10 cellular contexts compared by ENCODE assay signal in genomic region chr5:52809884-52810283, GRCh38. TPM values are rescaled to one million over a fixed set of nuclear protein-coding genes. Genes with fewer than 3 reads are reported as not detected.
A peak's percentile ranks its signal among the peaks of the same experiment; 100 is the strongest.
DNase-seq lines count a peak whose midpoint lies in the region; ATAC-seq, FAIRE-seq and TF ChIP-seq lines count a peak whose summit lies in the region.
"Had no signal": no experiment of that assay in that cellular context is flagged by ENCODE, and none has a peak within 500 bp of the region (broad histone marks: within the 10 kb centered on the region; RNA-seq: fewer than 3 reads in every experiment).

No MANE protein-coding gene starts in this region.

- H3K9me2 ChIP-seq in Loucy (replicated peaks; ENCODE audit: low read depth, low read length) (no peaks in the 10 kb centered on the region), GM23338 (ENCODE audit: insufficient read depth) (no peaks in the 10 kb centered on the region)

- no peaks in the 10 kb centered on the region for H3K27me3 ChIP-seq in Loucy (ENCODE audit: insufficient read depth, low read length, poor library complexity, severe bottlenecking)
- no peaks in the 10 kb centered on the region for H3K27me3 ChIP-seq in bronchial epithelial cell (ENCODE audit: control insufficient read depth, insufficient read depth, low read length)
- no peaks in the 10 kb centered on the region for H3K27me3 ChIP-seq in GM23338 (ENCODE audit: insufficient read depth)

- FAIRE-seq in bronchial epithelial cell (lab: Jason Lieb, UNC), result no peak

- no peaks in the 10 kb centered on the region for H3K9me3 ChIP-seq in Loucy (ENCODE audit: insufficient read depth, low read depth, low read length)

- H3K4me3 ChIP-seq in Loucy (ENCODE audit: low read length, poor library complexity, severe bottlenecking), result no peak overlapping the region
- H3K4me3 ChIP-seq in bronchial epithelial cell (ENCODE audit: low read depth, low read length), result no peak overlapping the region
- no peak overlapping the region for H3K4me3 ChIP-seq in GM23338

- H3K27ac Mint-ChIP-seq in CD14-positive monocyte (peak overlapping the region; percentile 94 to 99 (median 98)), GM23338 (no peak overlapping the region)
- H3K27ac Mint-ChIP-seq: progenitor cell of endocrine pancreas had no signal

- H3K9me3 Mint-ChIP-seq in CD14-positive monocyte, result peaks cover 0 to 3% (median 0%) of the 10 kb centered on the region in 7 donors
- H3K9me3 Mint-ChIP-seq in GM23338, result no peaks in the 10 kb centered on the region

- H4K20me1 ChIP-seq in Loucy (ENCODE audit: insufficient read depth, low read length, poor library complexity, severe bottlenecking), result peaks cover 10% of the 10 kb centered on the region
- H4K20me1 ChIP-seq in GM23338 (replicated peaks; ENCODE audit: insufficient read depth), result no peaks in the 10 kb centered on the region

- ATAC-seq in GM23338, result no peak
- no peak for ATAC-seq in GM21423 (IDR thresholded peaks at IDR 0.05; ENCODE audit: unreplicated experiment)
- no peak for ATAC-seq in HG03159 (IDR thresholded peaks at IDR 0.05; ENCODE audit: unreplicated experiment)

- H2AFZ ChIP-seq in Loucy (ENCODE audit: low read length), result 0 out of 2 replicates have a peak overlapping the region, but pooled peaks have one; percentile 29
- no peak overlapping the region for H2AFZ ChIP-seq in GM23338

- H3K4me1 Mint-ChIP-seq in CD14-positive monocyte, result peaks cover 45% of the 10 kb centered on the region
- H3K4me1 Mint-ChIP-seq in GM23338, result peaks cover 5% of the 10 kb centered on the region; the same call in 2 of the 3 replicates

- peaks cover 6% of the 10 kb centered on the region for H3K4me1 ChIP-seq in Loucy (ENCODE audit: insufficient read depth, low read length, poor library complexity, severe bottlenecking)
- H3K4me1 ChIP-seq in GM23338 (ENCODE audit: insufficient read depth), result peaks cover 2% of the 10 kb centered on the region; the same call in 1 of the 2 replicates

- H3K36me3 ChIP-seq in Loucy (ENCODE audit: insufficient read depth, low read length), result no peaks in the 10 kb centered on the region
- H3K36me3 ChIP-seq in bronchial epithelial cell (ENCODE audit: control insufficient read depth, insufficient read depth, low read length), result no peaks in the 10 kb centered on the region
- H3K36me3 ChIP-seq in GM23338 (ENCODE audit: insufficient read depth), result no peaks in the 10 kb centered on the region

- TF ChIP-seq CTCF in CD14-positive monocyte (IDR thresholded peaks at IDR 0.05), result no peak
- TF ChIP-seq CTCF in Loucy (conservative IDR thresholded peaks at IDR 0.05; ENCODE audit: low read length), result no peak
- no peak for TF ChIP-seq CTCF in bronchial epithelial cell (IDR thresholded peaks at IDR 0.05; ENCODE audit: insufficient read depth, low read length, severe bottlenecking)
- TF ChIP-seq CTCF in GM23338 (conservative IDR thresholded peaks at IDR 0.05; ENCODE audit: low read depth in 2 of 2), result no peak

- H3K4me3 Mint-ChIP-seq in CD14-positive monocyte, result peak overlapping the region in 1 of 2 donors; percentile 34
- no peak overlapping the region for H3K4me3 Mint-ChIP-seq in GM23338

- H3K36me3 Mint-ChIP-seq in CD14-positive monocyte, result peaks cover 3% of the 10 kb centered on the region in 2 donors
- H3K36me3 Mint-ChIP-seq in GM23338 (ENCODE audit: low read depth), result no peaks in the 10 kb centered on the region

- H3F3A ChIP-seq in Loucy (ENCODE audit: low read depth) (no peaks in the 10 kb centered on the region), GM23338 (replicated peaks; ENCODE audit: low read depth) (no peaks in the 10 kb centered on the region)

- no peak overlapping the region for H3K4me2 ChIP-seq in Loucy (ENCODE audit: low read depth, low read length, poor library complexity, severe bottlenecking)
- H3K4me2 ChIP-seq in GM23338, result no peak overlapping the region

- intact Hi-C loops in CD14-positive monocyte (cut with micrococcal nuclease), result no loop called here

- DNase-seq in CD14-positive monocyte (ENCODE audit: low spot score), result no peak
- peak; percentile 64 for DNase-seq in bronchial epithelial cell (ENCODE audit: low read depth)
- peak; percentile 31 for DNase-seq in myocyte (ENCODE audit: low read depth)
- DNase-seq in GM23338 (ENCODE audit: low spot score), result no peak
- no peak for DNase-seq in KBM-7
- DNase-seq: NCI-H446 had no signal

- H3K27me3 Mint-ChIP-seq in CD14-positive monocyte (ENCODE audit: low read depth in 3 of 3) (no peaks in the 10 kb centered on the region), GM23338 (ENCODE audit: insufficient read depth, low read depth, poor library complexity) (no peaks in the 10 kb centered on the region)
- H3K27me3 Mint-ChIP-seq: progenitor cell of endocrine pancreas had no signal

- H3K9ac ChIP-seq in Loucy (ENCODE audit: low read depth, low read length, poor library complexity, severe bottlenecking), result no peak overlapping the region

- H3K27ac ChIP-seq in GM23338 (ENCODE audit: low read depth), result no peak overlapping the region

- H3K79me2 ChIP-seq in Loucy (ENCODE audit: insufficient read depth, low read length) (peaks cover 8% of the 10 kb centered on the region), GM23338 (replicated peaks; ENCODE audit: insufficient read depth) (peaks cover 8% of the 10 kb centered on the region; the same call in 1 of the 2 replicates)

- in situ Hi-C loops in KBM-7 (cut with MboI; ENCODE audit: low pct_unique_long_range_greater_than_20kb, low sequenced_read_pairs), result no loop called here

TF ChIP-seq in GM23338, 12 proteins besides CTCF, POLR2A, EP300 and RAD21:
- no peak for TF ChIP-seq EZH2 (IDR thresholded peaks at IDR 0.05; ENCODE audit: low read depth, unreplicated experiment)
- no peak for TF ChIP-seq NANOG (IDR thresholded peaks at IDR 0.05; ENCODE audit: borderline replicate concordance)
- no peak for TF ChIP-seq STAT1 (IDR thresholded peaks at IDR 0.05; ENCODE audit: unreplicated experiment)
- no peak for TF ChIP-seq ZNF114 (CRISPR knock-in tag; IDR thresholded peaks at IDR 0.05)
- no peak for TF ChIP-seq EZH2phosphoT487 (IDR thresholded peaks at IDR 0.05; ENCODE audit: unreplicated experiment)
- no peak for TF ChIP-seq REST (IDR thresholded peaks at IDR 0.05; ENCODE audit: unreplicated experiment)
- TF ChIP-seq CREB1 (CRISPR knock-in tag; IDR thresholded peaks at IDR 0.05; ENCODE audit: low read depth), result no peak

RNA-seq across cellular contexts. Expression of gene ITGA1, which starts 22.2 kb away (rescaled TPM):
- polyA plus RNA-seq in CD14-positive monocyte, result under 1 TPM; 0.79 to 0.89 TPM
- total RNA-seq in bronchial epithelial cell, result 2.0 and 3.7 TPM in 2 replicates
- total RNA-seq in myocyte, result 7.6 and 9.7 TPM in 2 replicates
- 6.8 TPM for polyA plus RNA-seq in myocyte (2012)
- total RNA-seq in GM23338 (2014; rRNA removed; shearing (Covaris generic)), result 4.9 and 12.0 TPM in 2 replicates
- 1.8 and 2.6 TPM in 2 replicates for polyA plus RNA-seq in GM23338 (2016; fragmentation: Nextera tagmentation; extraction: Ambion mirVana)

RNA-seq across cellular contexts. Expression of gene PELO, which starts 22.2 kb away (rescaled TPM):
- polyA plus RNA-seq in CD14-positive monocyte (1 to 10 TPM; 1.8 to 2.1 TPM), GM23338 (2016; fragmentation: Nextera tagmentation; extraction: Ambion mirVana) (13.6 and 13.8 TPM in 2 replicates)
- total RNA-seq in bronchial epithelial cell (21.3 and 26.2 TPM in 2 replicates), myocyte (16.0 and 18.3 TPM in 2 replicates)
- polyA plus RNA-seq in myocyte (2012), result 22.7 TPM
- 15.2 and 15.6 TPM in 2 replicates for total RNA-seq in GM23338 (2014; rRNA removed; shearing (Covaris generic))

Comparison
In these comparisons a context has a peak if more than half of its experiments do, and no peak if none do; other contexts are left out.
1. DNase-seq: peak in bronchial epithelial cell (single experiment) and myocyte (single experiment); none in CD14-positive monocyte (single experiment), GM23338 (single experiment) and KBM-7 (single experiment).